ENCODE assay signal across 11 cellular contexts in the genomic region with DNA sequence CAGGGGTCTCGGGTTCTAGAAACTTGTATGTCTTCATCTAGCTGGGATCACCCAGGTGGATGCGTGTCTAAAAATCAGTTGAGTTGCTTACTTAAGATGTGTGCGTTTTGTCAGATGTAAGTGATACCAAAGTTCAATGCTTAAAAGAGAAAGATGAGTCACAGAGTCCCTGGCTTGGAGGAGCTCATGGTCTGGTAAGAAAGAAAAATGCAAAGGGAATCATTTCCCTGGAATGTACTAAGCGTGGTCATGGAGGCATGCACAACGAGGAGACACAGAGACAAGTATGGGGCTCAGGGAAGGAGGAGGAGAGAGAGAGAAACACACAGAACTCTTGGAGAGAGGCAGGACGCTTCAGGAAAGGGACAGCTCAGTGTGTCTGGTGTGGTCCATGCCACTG.
DNase-seq lines count a peak whose midpoint lies in the region; ATAC-seq and TF ChIP-seq lines count a peak whose summit lies in the region.
"Had no signal": no experiment of that assay in that cellular context is flagged by ENCODE, and none has a peak within 500 bp of the region (broad histone marks: within the 10 kb centered on the region; RNA-seq: fewer than 3 reads in every experiment).

No MANE protein-coding gene starts in this region.

- TF ChIP-seq CTCF in SK-N-SH (IDR thresholded peaks at IDR 0.05) (no peak), fibroblast of pulmonary artery (IDR thresholded peaks at IDR 0.05; ENCODE audit: low read length, missing control alignments) (no peak)

- H3K79me2 ChIP-seq in SK-N-SH (ENCODE audit: insufficient read depth): no peaks in the 10 kb centered on the region

- peaks cover 3% of the 10 kb centered on the region for H3F3A ChIP-seq in SK-N-SH (replicated peaks; ENCODE audit: insufficient read depth)

- no peak overlapping the region for H3K9ac ChIP-seq in SK-N-SH
- H3K9ac ChIP-seq in skeletal muscle satellite cell (ENCODE audit: low read depth, low read length): peak overlapping the region; percentile 40

- no peaks in the 10 kb centered on the region for H3K9me2 ChIP-seq in SK-N-SH

- WGBS in SK-N-SH (ENCODE audit: low lambda C conversion rate): 27% methylated on average over 6 of the region's 6 CpGs

- H3K36me3 ChIP-seq in SK-N-SH (replicated peaks in 1 of 2; ENCODE audit: control insufficient read depth in 1 of 2, insufficient read depth in 2 of 2, low read length in 1 of 2) (no peaks in the 10 kb centered on the region), skeletal muscle satellite cell (ENCODE audit: insufficient read depth, low read length) (no peaks in the 10 kb centered on the region)

- ATAC-seq in HG03045 (IDR thresholded peaks at IDR 0.05; ENCODE audit: unreplicated experiment): no peak

- H4K20me1 ChIP-seq in SK-N-SH (ENCODE audit: insufficient read depth): no peaks in the 10 kb centered on the region

- no peak for TF ChIP-seq EP300 in SK-N-SH (IDR thresholded peaks at IDR 0.05; ENCODE audit: borderline replicate concordance in 1 of 2, low read depth in 1 of 2, low read length in 1 of 2)

- CTCF ChIA-PET in SK-N-SH (lab: Yijun Ruan, JAX): no interaction called here

- POLR2A ChIA-PET in SK-N-SH (lab: Yijun Ruan, JAX): no interaction called here

- H2AFZ ChIP-seq in SK-N-SH (ENCODE audit: low read depth): no peak overlapping the region

- H3K27me3 ChIP-seq in SK-N-SH (ENCODE audit: insufficient read depth): no peaks in the 10 kb centered on the region
- H3K27me3 ChIP-seq in skeletal muscle satellite cell (ENCODE audit: control insufficient read depth, insufficient read depth, low read length): no peaks in the 10 kb centered on the region

- peak overlapping the region in 1 of 2 experiments; percentile 45; a peak in 2 of 4 replicates for H3K27ac ChIP-seq in SK-N-SH (ENCODE audit: low read depth in 2 of 2, low read length in 1 of 2)
- H3K27ac ChIP-seq in substantia nigra (ENCODE audit: low read depth, low read length, poor library complexity, severe bottlenecking): no peak overlapping the region

- peak overlapping the region; percentile 25; the same call in 1 of the 2 replicates for H3K4me2 ChIP-seq in SK-N-SH
- H3K4me2 ChIP-seq in skeletal muscle satellite cell (ENCODE audit: low read length): peak overlapping the region; percentile 67

- H3K9me3 ChIP-seq in SK-N-SH (no peaks in the 10 kb centered on the region), skeletal muscle satellite cell (replicated peaks; ENCODE audit: low read length) (no peaks in the 10 kb centered on the region)

- DNase-seq in H4 (ENCODE audit: low spot score): peak; percentile 61
- DNase-seq in SK-N-SH: no peak
- DNase-seq in fibroblast of pulmonary artery (ENCODE audit: low read depth): peak; percentile 72
- DNase-seq in substantia nigra (lab: John Stamatoyannopoulos, UW): no peak
- no peak for DNase-seq in foreskin melanocyte
- no peak for DNase-seq in medulla oblongata (ENCODE audit: extremely low spot score)
- DNase-seq: activated effector memory CD4-positive, alpha-beta T cell treated with anti-CD3 and anti-CD28 coated beads, Interleukin-2, amount 50 U/mL, for 16 hours; Karpas-422; small intestine had no signal

- H3K4me1 ChIP-seq in SK-N-SH (ENCODE audit: control insufficient read depth in 1 of 2, insufficient read depth in 2 of 2, low read depth in 1 of 2, low read length in 1 of 2) (peaks cover 0 to 8% of the 10 kb centered on the region in 2 experiments; a peak in 2 of 4 replicates), skeletal muscle satellite cell (ENCODE audit: control insufficient read depth, insufficient read depth, low read length) (peaks cover 28% of the 10 kb centered on the region)

- H3K4me3 ChIP-seq in SK-N-SH (ENCODE audit: low read depth in 2 of 2, low read length in 1 of 2) (no peak overlapping the region), fibroblast of pulmonary artery (replicated peaks; ENCODE audit: low read depth, low read length) (no peak overlapping the region), skeletal muscle satellite cell (ENCODE audit: low read length) (no peak overlapping the region)

- no peak for TF ChIP-seq RAD21 in SK-N-SH (IDR thresholded peaks at IDR 0.05; ENCODE audit: low read length)

TF ChIP-seq in SK-N-SH, 30 proteins besides CTCF, POLR2A, EP300 and RAD21:
- TF ChIP-seq TEAD4 (IDR thresholded peaks at IDR 0.05; ENCODE audit: borderline replicate concordance, insufficient read depth): no peak
- TF ChIP-seq TCF12 (IDR thresholded peaks at IDR 0.05): peak; percentile 46; the same call in 1 of the 2 replicates
- TF ChIP-seq CHD2 (IDR thresholded peaks at IDR 0.05; ENCODE audit: low read length, partially characterized antibody): no peak
- TF ChIP-seq TAF1 (IDR thresholded peaks at IDR 0.05; ENCODE audit: borderline replicate concordance, low read depth, low read length): no peak
- TF ChIP-seq JUND (IDR thresholded peaks at IDR 0.05): peak; percentile 41
- TF ChIP-seq FOSL2 (IDR thresholded peaks at IDR 0.05; ENCODE audit: borderline replicate concordance, low read depth): peak; percentile 56; the same call in 1 of the 2 replicates
- peak; percentile 19; the same call in 1 of the 2 replicates for TF ChIP-seq RXRA (IDR thresholded peaks at IDR 0.05; ENCODE audit: borderline replicate concordance, low read depth)
- no peak for TF ChIP-seq GATA2 (CRISPR knock-in tag; IDR thresholded peaks at IDR 0.05)
- TF ChIP-seq, protein P1, sequence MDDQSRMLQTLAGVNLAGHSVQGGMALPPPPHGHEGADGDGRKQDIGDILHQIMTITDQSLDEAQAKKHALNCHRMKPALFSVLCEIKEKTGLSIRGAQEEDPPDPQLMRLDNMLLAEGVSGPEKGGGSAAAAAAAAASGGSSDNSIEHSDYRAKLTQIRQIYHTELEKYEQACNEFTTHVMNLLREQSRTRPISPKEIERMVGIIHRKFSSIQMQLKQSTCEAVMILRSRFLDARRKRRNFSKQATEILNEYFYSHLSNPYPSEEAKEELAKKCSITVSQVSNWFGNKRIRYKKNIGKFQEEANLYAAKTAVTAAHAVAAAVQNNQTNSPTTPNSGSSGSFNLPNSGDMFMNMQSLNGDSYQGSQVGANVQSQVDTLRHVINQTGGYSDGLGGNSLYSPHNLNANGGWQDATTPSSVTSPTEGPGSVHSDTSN (IDR thresholded peaks at IDR 0.05): 0 out of 2 replicates have a peak, but pooled peaks have one; percentile 9
- TF ChIP-seq MEF2A (IDR thresholded peaks at IDR 0.05; ENCODE audit: borderline replicate concordance, low read depth): no peak

Comparison
In these comparisons a context has a peak if more than half of its experiments do, and no peak if none do; other contexts are left out.
1. DNase-seq: peak in H4 (single experiment) and fibroblast of pulmonary artery (single experiment); none in SK-N-SH (single experiment), substantia nigra (0 of 49), foreskin melanocyte (single experiment) and medulla oblongata (single experiment).